8 cellular contexts compared by ENCODE assay signal in the genomic region with DNA sequence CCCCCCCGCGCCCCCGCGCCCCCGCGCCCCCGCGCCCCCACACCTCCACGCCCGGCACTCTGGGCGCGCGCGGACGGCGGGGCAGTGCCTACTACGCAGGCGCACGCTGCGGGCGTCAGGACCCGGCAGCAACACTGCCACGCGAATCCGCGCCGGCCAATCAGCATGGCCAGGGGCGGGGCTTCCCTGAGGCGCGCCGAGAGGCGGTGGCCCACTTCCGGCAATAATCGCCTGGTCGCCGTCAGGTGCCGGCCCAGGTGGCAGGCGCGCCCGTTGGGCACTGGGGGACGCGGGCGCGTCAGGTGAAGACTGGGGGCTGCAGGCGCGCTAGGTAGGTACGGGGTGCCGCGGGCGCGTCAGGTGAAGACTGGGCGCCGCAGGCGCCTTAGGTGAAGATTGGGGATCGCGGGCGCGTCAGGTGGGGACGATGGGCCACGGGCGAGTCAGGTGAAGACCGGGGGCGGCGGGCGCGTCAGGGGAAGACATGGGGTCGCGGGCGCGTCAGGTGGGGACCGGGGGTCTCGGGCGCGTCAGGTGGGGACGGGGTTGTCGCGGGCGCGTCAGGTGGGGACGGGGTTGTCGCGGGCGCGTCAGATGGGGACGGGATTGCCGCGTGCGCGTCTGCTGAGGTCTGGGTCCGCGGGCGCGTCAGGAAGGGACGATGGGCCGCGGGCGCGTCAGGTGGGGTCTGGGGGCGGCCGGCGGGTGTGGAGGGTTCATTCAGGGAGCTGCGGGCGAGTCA.
A peak's percentile ranks its signal among the peaks of the same experiment; 100 is the strongest.
DNase-seq lines count a peak whose midpoint lies in the region; ATAC-seq and TF ChIP-seq lines count a peak whose summit lies in the region.

No MANE protein-coding gene starts in this region.

- H3K27me3 ChIP-seq in kidney epithelial cell (ENCODE audit: control insufficient read depth, insufficient read depth, low read length): peaks cover 3% of the 10 kb centered on the region

- H3K36me3 ChIP-seq in kidney epithelial cell (ENCODE audit: control insufficient read depth, insufficient read depth, low read length): no peaks in the 10 kb centered on the region

- no peak for TF ChIP-seq CTCF in kidney epithelial cell (IDR thresholded peaks at IDR 0.05; ENCODE audit: insufficient read depth, low read length, poor library complexity, severe bottlenecking)

- peak; percentile 96 for DNase-seq in AG20443 (ENCODE audit: low spot score)
- peak; percentile 85 for DNase-seq in NCI-H226
- DNase-seq in activated CD4-positive, CD25-positive, alpha-beta regulatory T cell treated with anti-CD3 and anti-CD28 coated beads, Interleukin-2, amount 50 U/mL, for 16 hours (ENCODE audit: low read depth, low spot score): peak; percentile 88
- peak; percentile 88 for DNase-seq in cerebellar cortex (ENCODE audit: low spot score)
- DNase-seq in kidney epithelial cell (ENCODE audit: low read depth): peak; percentile 26
- peak; percentile 80 to 91 for DNase-seq in stimulated activated CD4-positive, alpha-beta T cell treated with anti-CD3 and anti-CD28 coated beads, Interleukin-15, amount 100 ng/mL, for 48 hours (ENCODE audit: low read depth in 2 of 2)

- ATAC-seq in GM19035 (IDR thresholded peaks at IDR 0.05; ENCODE audit: unreplicated experiment) (peak; percentile 92), HG03196 (IDR thresholded peaks at IDR 0.05; ENCODE audit: unreplicated experiment) (peak; percentile 83)

- H3K4me3 ChIP-seq in kidney epithelial cell (ENCODE audit: low read depth, low read length): peak overlapping the region; percentile 82

Comparison
In these comparisons a context has a peak if more than half of its experiments do, and no peak if none do; other contexts are left out.
1. Peak in every context shown above with its lines: DNase-seq, ATAC-seq and H3K4me3 ChIP-seq.
2. DNase-seq: peak in every context shown above with its lines; median percentile 96 in AG20443; 88 in activated CD4-positive, CD25-positive, alpha-beta regulatory T cell treated with anti-CD3 and anti-CD28 coated beads, Interleukin-2, amount 50 U/mL, for 16 hours; 88 in cerebellar cortex; 86 in stimulated activated CD4-positive, alpha-beta T cell treated with anti-CD3 and anti-CD28 coated beads, Interleukin-15, amount 100 ng/mL, for 48 hours; 85 in NCI-H226; 26 in kidney epithelial cell.